Comparison of ENCODE assay signal across 31 cellular contexts in genomic region chr3:56443372-56443771, GRCh38. TPM values are rescaled to one million over a fixed set of nuclear protein-coding genes. Genes with fewer than 3 reads are reported as not detected.
"Had no signal": no experiment of that assay in that cellular context is flagged by ENCODE, and none has a peak within 500 bp of the region (broad histone marks: within the 10 kb centered on the region; RNA-seq: fewer than 3 reads in every experiment).

No MANE protein-coding gene starts in this region.

- H3K9me3 Mint-ChIP-seq: activated T-cell treated with anti-CD3 and anti-CD28 coated beads, Interleukin-2, amount 50 U/mL, for 24 hours had no signal

- H3K27ac Mint-ChIP-seq: activated CD4-positive, alpha-beta memory T cell treated with anti-CD3 and anti-CD28 coated beads, Interleukin-2, amount 10 ng/mL, durations not matched to agents 7 days and 5 days; activated CD4-positive, alpha-beta T cell treated with anti-CD3 and anti-CD28 coated beads, Interleukin-2, amount 10 ng/mL, durations not matched to agents 7 days and 5 days; activated naive CD4-positive, alpha-beta T cell treated with anti-CD3 and anti-CD28 coated beads, Interleukin-2, amount 10 ng/mL, durations not matched to agents 7 days and 5 days; activated naive CD4-positive, alpha-beta T cell treated with anti-CD3 and anti-CD28 coated beads, Interleukin-2, amount 50 U/mL, for 72 hours; activated naive CD8-positive, alpha-beta T cell treated with anti-CD3 and anti-CD28 coated beads, Interleukin-2, amount 10 ng/mL, durations not matched to agents 7 days and 5 days; activated T-cell treated with anti-CD3 and anti-CD28 coated beads, Interleukin-2, amount 50 U/mL, for 24 hours; activated T-cell treated with anti-CD3 and anti-CD28 coated beads, Interleukin-2, amount 50 U/mL, for 72 hours; brain; effector memory CD8-positive, alpha-beta T cell had no signal

- H3K9me3 ChIP-seq: ascending aorta, esophagus muscularis mucosa, gastrocnemius medialis had no signal

- H3K4me1 ChIP-seq: ascending aorta, breast epithelium, esophagus muscularis mucosa, foreskin keratinocyte, gastrocnemius medialis, heart right ventricle had no signal

- H3K4me1 Mint-ChIP-seq: activated CD4-positive, alpha-beta memory T cell treated with anti-CD3 and anti-CD28 coated beads, Interleukin-2, amount 10 ng/mL, durations not matched to agents 7 days and 5 days; activated CD4-positive, alpha-beta T cell treated with anti-CD3 and anti-CD28 coated beads, Interleukin-2, amount 10 ng/mL, durations not matched to agents 7 days and 5 days; activated naive CD4-positive, alpha-beta T cell treated with anti-CD3 and anti-CD28 coated beads, Interleukin-2, amount 10 ng/mL, durations not matched to agents 7 days and 5 days; activated naive CD8-positive, alpha-beta T cell treated with anti-CD3 and anti-CD28 coated beads, Interleukin-2, amount 10 ng/mL, durations not matched to agents 7 days and 5 days had no signal

- H3K27ac ChIP-seq: ascending aorta, breast epithelium, esophagus muscularis mucosa, foreskin keratinocyte, gastrocnemius medialis, heart right ventricle, hepatocyte, VCaP had no signal

- H3K27me3 ChIP-seq: ascending aorta, foreskin keratinocyte, gastrocnemius medialis, hepatocyte had no signal

- H3K4me2 ChIP-seq: hepatocyte had no signal

- H3K27me3 Mint-ChIP-seq: activated naive CD4-positive, alpha-beta T cell treated with anti-CD3 and anti-CD28 coated beads, Interleukin-2, amount 10 ng/mL, durations not matched to agents 7 days and 5 days; activated naive CD8-positive, alpha-beta T cell treated with anti-CD3 and anti-CD28 coated beads, Interleukin-2, amount 10 ng/mL, durations not matched to agents 7 days and 5 days had no signal

- H2AFZ ChIP-seq: hepatocyte had no signal

- H3K79me2 ChIP-seq: hepatocyte had no signal

- DNase-seq: activated CD4-positive, alpha-beta memory T cell treated with anti-CD3 and anti-CD28 coated beads, Interleukin-2, amount 10 ng/mL, durations not matched to agents 7 days and 5 days; activated CD4-positive, alpha-beta T cell treated with anti-CD3 and anti-CD28 coated beads for 1 hour; activated CD4-positive, alpha-beta T cell treated with anti-CD3 and anti-CD28 coated beads for 4 hours; activated CD4-positive, alpha-beta T cell treated with anti-CD3 and anti-CD28 coated beads, Interleukin-2, amount 10 ng/mL, durations not matched to agents 7 days and 5 days; activated CD4-positive, alpha-beta T cell treated with anti-CD3 and anti-CD28 coated beads, Interleukin-2, amount 50 U/mL, for 4 hours; activated CD8-positive, alpha-beta memory T cell treated with anti-CD3 and anti-CD28 coated beads, Interleukin-2, amount 50 U/mL, for 48 hours; activated gamma-delta T cell; activated naive CD4-positive, alpha-beta T cell; activated naive CD4-positive, alpha-beta T cell treated with anti-CD3 and anti-CD28 coated beads, Interleukin-2, amount 10 ng/mL, durations not matched to agents 7 days and 5 days; activated naive CD8-positive, alpha-beta T cell treated with anti-CD3 and anti-CD28 coated beads, Interleukin-2, amount 10 ng/mL, durations not matched to agents 7 days and 5 days; activated T-cell treated with anti-CD3 and anti-CD28 coated beads for 4 hours; activated T-cell treated with anti-CD3 and anti-CD28 coated beads, Interleukin-2, amount 50 U/mL, for 24 hours; activated T-cell treated with anti-CD3 and anti-CD28 coated beads, Interleukin-2, amount 50 U/mL, for 72 hours; cortex of kidney; dermis blood vessel endothelial cell; effector CD4-positive, alpha-beta T cell; effector memory CD8-positive, alpha-beta T cell; erythroblast; foreskin keratinocyte; gastrocnemius medialis; glutamatergic neuron; heart right ventricle; T-helper 2 cell had no signal

- H3K4me3 Mint-ChIP-seq: activated CD4-positive, alpha-beta memory T cell treated with anti-CD3 and anti-CD28 coated beads, Interleukin-2, amount 10 ng/mL, durations not matched to agents 7 days and 5 days; activated CD4-positive, alpha-beta T cell treated with anti-CD3 and anti-CD28 coated beads, Interleukin-2, amount 10 ng/mL, durations not matched to agents 7 days and 5 days; activated naive CD4-positive, alpha-beta T cell treated with anti-CD3 and anti-CD28 coated beads, Interleukin-2, amount 10 ng/mL, durations not matched to agents 7 days and 5 days; activated naive CD8-positive, alpha-beta T cell treated with anti-CD3 and anti-CD28 coated beads, Interleukin-2, amount 10 ng/mL, durations not matched to agents 7 days and 5 days; activated T-cell treated with anti-CD3 and anti-CD28 coated beads, Interleukin-2, amount 50 U/mL, for 24 hours; activated T-cell treated with anti-CD3 and anti-CD28 coated beads, Interleukin-2, amount 50 U/mL, for 72 hours; brain; effector memory CD8-positive, alpha-beta T cell; WTC11 had no signal

- H3K36me3 Mint-ChIP-seq: activated naive CD4-positive, alpha-beta T cell treated with anti-CD3 and anti-CD28 coated beads, Interleukin-2, amount 10 ng/mL, durations not matched to agents 7 days and 5 days; activated naive CD4-positive, alpha-beta T cell treated with anti-CD3 and anti-CD28 coated beads, Interleukin-2, amount 50 U/mL, for 72 hours; activated naive CD8-positive, alpha-beta T cell treated with anti-CD3 and anti-CD28 coated beads, Interleukin-2, amount 10 ng/mL, durations not matched to agents 7 days and 5 days had no signal

RNA-seq across cellular contexts. Expression of gene ERC2, which starts 24.9 kb away (rescaled TPM):
- total RNA-seq: activated CD4-positive, alpha-beta memory T cell treated with anti-CD3 and anti-CD28 coated beads, Interleukin-2, amount 10 ng/mL, durations not matched to agents 7 days and 5 days; activated CD4-positive, alpha-beta T cell treated with anti-CD3 and anti-CD28 coated beads, Interleukin-2, amount 10 ng/mL, durations not matched to agents 7 days and 5 days; activated naive CD8-positive, alpha-beta T cell treated with anti-CD3 and anti-CD28 coated beads, Interleukin-2, amount 10 ng/mL, durations not matched to agents 7 days and 5 days; foreskin keratinocyte; gastrocnemius medialis had no signal
